ENCODE assay signal across 9 cellular contexts in genomic region chr13:106372199-106373160, GRCh38.
A peak's percentile ranks its signal among the peaks of the same experiment; 100 is the strongest.
DNase-seq lines count a peak whose midpoint lies in the region; ATAC-seq and TF ChIP-seq lines count a peak whose summit lies in the region.
"Had no signal": no experiment of that assay in that cellular context is flagged by ENCODE, and none has a peak within 500 bp of the region (broad histone marks: within the 10 kb centered on the region; RNA-seq: fewer than 3 reads in every experiment).

No MANE protein-coding gene starts in this region.

- ATAC-seq in GM21576 (IDR thresholded peaks at IDR 0.05; ENCODE audit: unreplicated experiment) (peak; percentile 44), HG03575 (IDR thresholded peaks at IDR 0.05; ENCODE audit: extremely low read depth, insufficient number of reproducible peaks, low FRiP score, unreplicated experiment) (peak; percentile 28), HG03520 (IDR thresholded peaks at IDR 0.05; ENCODE audit: unreplicated experiment) (no peak)

- H3K4me3 ChIP-seq in fibroblast of pulmonary artery (replicated peaks; ENCODE audit: low read depth, low read length) = no peak overlapping the region

- no peak for TF ChIP-seq CTCF in fibroblast of pulmonary artery (IDR thresholded peaks at IDR 0.05; ENCODE audit: low read length, missing control alignments)

- DNase-seq in ELR (ENCODE audit: low read depth) (peak; percentile 40), fibroblast of pulmonary artery (ENCODE audit: low read depth) (peak; percentile 59), posterior cingulate gyrus (no peak), medulla oblongata (ENCODE audit: extremely low spot score) (no peak)
- no peak for DNase-seq in activated effector memory CD4-positive, alpha-beta T cell treated with anti-CD3 and anti-CD28 coated beads, Interleukin-2, amount 50 U/mL, for 16 hours
- DNase-seq: activated CD4-positive, alpha-beta T cell treated with anti-CD3 and anti-CD28 coated beads for 4 hours had no signal

- intact Hi-C loops in posterior cingulate gyrus (cut with DNase I) = no loop called here

Comparison
In these comparisons a context has a peak if more than half of its experiments do, and no peak if none do; other contexts are left out.
1. DNase-seq: peak in ELR (single experiment) and fibroblast of pulmonary artery (single experiment); none in posterior cingulate gyrus (0 of 10), activated effector memory CD4-positive, alpha-beta T cell treated with anti-CD3 and anti-CD28 coated beads, Interleukin-2, amount 50 U/mL, for 16 hours (single experiment) and medulla oblongata (single experiment).